In genomic region chr2:215624423-215624829, GRCh38 we compare ENCODE assay signal across 13 cellular contexts.
A peak's percentile ranks its signal among the peaks of the same experiment; 100 is the strongest.
DNase-seq lines count a peak whose midpoint lies in the region; ATAC-seq, FAIRE-seq and TF ChIP-seq lines count a peak whose summit lies in the region.
"Had no signal": no experiment of that assay in that cellular context is flagged by ENCODE, and none has a peak within 500 bp of the region (broad histone marks: within the 10 kb centered on the region; RNA-seq: fewer than 3 reads in every experiment).

No MANE protein-coding gene starts in this region.

- H3K4me1 ChIP-seq in lower lobe of right lung (peaks cover 18% of the 10 kb centered on the region), tibial artery (peaks cover 0 to 71% (median 12%) of the 10 kb centered on the region in 4 donors)

- intact Hi-C loops in lower lobe of right lung (cut with DNase I) (no loop called here), tibial artery (cut with DNase I; ENCODE audit: low total_unique reads) (no loop called here)

- H3K36me3 ChIP-seq in bronchial epithelial cell (ENCODE audit: control insufficient read depth, insufficient read depth, low read length) (no peaks in the 10 kb centered on the region), lower lobe of right lung (no peaks in the 10 kb centered on the region), tibial artery (no peaks in the 10 kb centered on the region)

- H3K4me3 ChIP-seq in bronchial epithelial cell (ENCODE audit: low read depth, low read length) (no peak overlapping the region), lower lobe of right lung (no peak overlapping the region), tibial artery (no peak overlapping the region)

- FAIRE-seq in bronchial epithelial cell (lab: Jason Lieb, UNC) = no peak
- FAIRE-seq: islet of Langerhans, TTC549 had no signal

- peak overlapping the region; percentile 57 for H3K27ac ChIP-seq in lower lobe of right lung
- peak overlapping the region; percentile 72 to 79 for H3K27ac ChIP-seq in tibial artery
- H3K27ac ChIP-seq: 22Rv1 had no signal

- DNase-seq in DMS 273 (lab: John Stamatoyannopoulos, UW; ENCODE audit: unreplicated experiment) (peak; percentile 43), DMS 273 treated with DMSO at 0.1 percent for 48 hours (lab: John Stamatoyannopoulos, UW) (no peak), bronchial epithelial cell (ENCODE audit: low read depth) (peak; percentile 92), lower lobe of right lung (peak; percentile 54), tibial artery (peak; percentile 82 to 83), HuH-7 (ENCODE audit: low spot score) (no peak), DMS153 treated with DMSO at 0.1 percent for 48 hours (lab: John Stamatoyannopoulos, UW; ENCODE audit: unreplicated experiment) (no peak), NCI-H748 (lab: John Stamatoyannopoulos, UW; ENCODE audit: unreplicated experiment) (no peak)
- DNase-seq: NCI-H1092 treated with DMSO at 0.1 percent for 48 hours; stimulated activated CD4-positive, alpha-beta T cell treated with anti-CD3 and anti-CD28 coated beads, Interleukin-4, amount 100 ng/mL, for 24 hours had no signal

- peak; percentile 81 to 91 for ATAC-seq in lower lobe of right lung

- H3K9me3 ChIP-seq in lower lobe of right lung (no peaks in the 10 kb centered on the region), tibial artery (no peaks in the 10 kb centered on the region)

- no peaks in the 10 kb centered on the region for H3K27me3 ChIP-seq in bronchial epithelial cell (ENCODE audit: control insufficient read depth, insufficient read depth, low read length)
- no peaks in the 10 kb centered on the region for H3K27me3 ChIP-seq in lower lobe of right lung (ENCODE audit: low read depth)
- no peaks in the 10 kb centered on the region for H3K27me3 ChIP-seq in tibial artery

- TF ChIP-seq CTCF in bronchial epithelial cell (IDR thresholded peaks at IDR 0.05; ENCODE audit: insufficient read depth, low read length, severe bottlenecking) (no peak), lower lobe of right lung (IDR thresholded peaks at IDR 0.05) (no peak), tibial artery (IDR thresholded peaks at IDR 0.05) (no peak)

Comparison
In these comparisons a context has a peak if more than half of its experiments do, and no peak if none do; other contexts are left out.
1. DNase-seq: peak in DMS 273 (single experiment), bronchial epithelial cell (single experiment), lower lobe of right lung (single experiment) and tibial artery (2 of 2); none in DMS 273 treated with DMSO at 0.1 percent for 48 hours (single experiment), HuH-7 (single experiment), DMS153 treated with DMSO at 0.1 percent for 48 hours (single experiment) and NCI-H748 (single experiment).